Comparison of ENCODE assay signal across 27 cellular contexts in genomic region chr18:12290086-12290485, GRCh38. TPM values are rescaled to one million over a fixed set of nuclear protein-coding genes. Genes with fewer than 3 reads are reported as not detected.
DNase-seq lines count a peak whose midpoint lies in the region; ATAC-seq and TF ChIP-seq lines count a peak whose summit lies in the region.
"Had no signal": no experiment of that assay in that cellular context is flagged by ENCODE, and none has a peak within 500 bp of the region (broad histone marks: within the 10 kb centered on the region; RNA-seq: fewer than 3 reads in every experiment).

No MANE protein-coding gene starts in this region.

- H3K79me1 ChIP-seq in IMR-90 (ENCODE audit: low read depth in 1 of 2, low read length in 2 of 2) (no peaks in the 10 kb centered on the region), neuronal stem cell (ENCODE audit: low read depth, low read length) (peaks cover 2% of the 10 kb centered on the region)

- no peak for TF ChIP-seq RAD21 in IMR-90 (IDR thresholded peaks at IDR 0.05; ENCODE audit: low read length)

- H3K18ac ChIP-seq in IMR-90 (ENCODE audit: low read depth, low read length) (no peak overlapping the region), neuronal stem cell (ENCODE audit: low read length) (peak overlapping the region; percentile 66)

- H3K4me1 ChIP-seq in IMR-90 (ENCODE audit: control insufficient read depth, insufficient read depth, low read length) (peaks cover 11% of the 10 kb centered on the region), neuronal stem cell (ENCODE audit: control insufficient read depth in 2 of 2, insufficient read depth in 1 of 2, low read depth in 1 of 2, low read length in 2 of 2) (peaks cover 12 to 15% of the 10 kb centered on the region in 2 donors), upper lobe of right lung (peaks cover 12% of the 10 kb centered on the region), BE2C (no peaks in the 10 kb centered on the region)

- H3K27me3 ChIP-seq in IMR-90 (ENCODE audit: control insufficient read depth, insufficient read depth, low read length) = no peaks in the 10 kb centered on the region
- H3K27me3 ChIP-seq in neuronal stem cell (ENCODE audit: control insufficient read depth in 3 of 3, insufficient read depth in 3 of 3, low read depth in 1 of 3, low read length in 3 of 3) = peaks cover 7 to 63% (median 24%) of the 10 kb centered on the region in 3 experiments
- H3K27me3 ChIP-seq in upper lobe of right lung = peaks cover 34% of the 10 kb centered on the region
- no peaks in the 10 kb centered on the region for H3K27me3 ChIP-seq in BE2C

- no peak overlapping the region for H2BK20ac ChIP-seq in IMR-90 (ENCODE audit: low read depth, low read length)

- H3K56ac ChIP-seq in IMR-90 (ENCODE audit: extremely low read depth, insufficient read depth, low read length) = no peak overlapping the region

- H3K27ac ChIP-seq in IMR-90 (ENCODE audit: insufficient read depth, low read length) (no peak overlapping the region), coronary artery (no peak overlapping the region), neuronal stem cell (replicated peaks; ENCODE audit: low read length) (no peak overlapping the region), upper lobe of right lung (no peak overlapping the region)
- H3K27ac ChIP-seq: KMS-11 had no signal

- no peak overlapping the region for H2AK9ac ChIP-seq in IMR-90 (replicated peaks; ENCODE audit: low read depth, low read length, poor library complexity)

- H4K20me1 ChIP-seq in IMR-90 (ENCODE audit: insufficient read depth, low read length) = no peaks in the 10 kb centered on the region

- TF ChIP-seq CTCF in IMR-90 (conservative IDR thresholded peaks at IDR 0.05; ENCODE audit: low read depth, low read length) (no peak), coronary artery (IDR thresholded peaks at IDR 0.05) (no peak), upper lobe of right lung (IDR thresholded peaks at IDR 0.05) (no peak), BE2C (IDR thresholded peaks at IDR 0.05; ENCODE audit: low read depth, low read length) (no peak)

- H2BK5ac ChIP-seq in IMR-90 (ENCODE audit: low read depth, low read length, poor library complexity, severe bottlenecking) (no peak overlapping the region), neuronal stem cell (ENCODE audit: low read length) (no peak overlapping the region)

- no peak overlapping the region for H3K9ac ChIP-seq in IMR-90 (ENCODE audit: low read depth, low read length)
- H3K9ac ChIP-seq in neuronal stem cell (ENCODE audit: low read depth, low read length, poor library complexity) = no peak overlapping the region
- H3K9ac ChIP-seq: KMS-11 had no signal

- ATAC-seq in IMR-90 (ENCODE audit: low read depth) = no peak
- no peak for ATAC-seq in upper lobe of right lung
- no peak for ATAC-seq in activated CD4-positive, CD25-positive, alpha-beta regulatory T cell treated with anti-CD3 and anti-CD28 coated beads, Interleukin-2, amount 50 U/mL, for 24 hours

- WGBS in IMR-90 (ENCODE audit: extremely low coverage in 2 of 2, insufficient read length in 1 of 2), 2 experiments = no CpG with 5 or more reads among the region's 2 CpGs
- WGBS in neuronal stem cell (ENCODE audit: extremely low coverage in 2 of 2, insufficient read length in 2 of 2, insufficient replicate concordance in 1 of 2), 2 donors = no CpG with 5 or more reads among the region's 2 CpGs

- in situ Hi-C loops in IMR-90 (cut with MboI; ENCODE audit: low sequenced_read_pairs) = no loop called here

- H3K4me3 ChIP-seq in IMR-90 (ENCODE audit: insufficient read depth, low read depth, low read length) (no peak overlapping the region), coronary artery (no peak overlapping the region), neuronal stem cell (ENCODE audit: low read length in 2 of 2) (no peak overlapping the region), upper lobe of right lung (no peak overlapping the region), BE2C (ENCODE audit: low read depth, low read length) (no peak overlapping the region)

- H3K36me3 ChIP-seq in IMR-90 (ENCODE audit: control insufficient read depth, insufficient read depth, low read length) (no peaks in the 10 kb centered on the region), neuronal stem cell (replicated peaks in 1 of 2; ENCODE audit: control insufficient read depth in 2 of 2, insufficient read depth in 2 of 2, low read length in 2 of 2) (no peaks in the 10 kb centered on the region), upper lobe of right lung (no peaks in the 10 kb centered on the region), BE2C (no peaks in the 10 kb centered on the region)

- H3K9me3 ChIP-seq in IMR-90 (ENCODE audit: control insufficient read depth, insufficient read depth, low read length) (no peaks in the 10 kb centered on the region), neuronal stem cell (replicated peaks in 1 of 2; ENCODE audit: control insufficient read depth in 2 of 2, insufficient read depth in 1 of 2, low read depth in 1 of 2, low read length in 2 of 2) (no peaks in the 10 kb centered on the region), upper lobe of right lung (no peaks in the 10 kb centered on the region), BE2C (no peaks in the 10 kb centered on the region)

- POLR2A ChIA-PET in IMR-90 (lab: Charles Lee; ENCODE audit: unreplicated experiment) = no interaction called here

- no peak for TF ChIP-seq POLR2A in IMR-90 (IDR thresholded peaks at IDR 0.05; ENCODE audit: low read depth, low read length)

- no TSS peak for BruUV-seq in IMR-90 (replicated peaks; lab: Mats Ljungman, UMichigan)

- H2BK15ac ChIP-seq in IMR-90 (ENCODE audit: low read depth, low read length) (no peak overlapping the region), neuronal stem cell (ENCODE audit: low read length) (peak overlapping the region; percentile 49)

- H4K5ac ChIP-seq in IMR-90 (ENCODE audit: low read depth, low read length) = no peak overlapping the region

- no peak overlapping the region for H3K14ac ChIP-seq in IMR-90 (replicated peaks; ENCODE audit: low read depth, low read length)
- H3K14ac ChIP-seq in neuronal stem cell (ENCODE audit: low read length) = peak overlapping the region; percentile 31

- DNase-seq in IMR-90 = no peak
- peak; percentile 64 for DNase-seq in coronary artery (ENCODE audit: low spot score)
- DNase-seq in neuronal stem cell (ENCODE audit: low spot score) = no peak
- DNase-seq in upper lobe of right lung = peak; percentile 41
- no peak for DNase-seq in kidney tubule cell (ENCODE audit: low spot score)
- DNase-seq in inferior parietal cortex (ENCODE audit: extremely low spot score) = no peak
- no peak for DNase-seq in BE2C
- DNase-seq: Calu3, DND-41, GOT3, HCEC 1CT, MM.1S, NCI-H1048, NCI-H1417, NCI-H1694, NCI-H2029 treated with DMSO at 0.1 percent for 48 hours, NCI-H446 treated with DMSO at 0.1 percent for 48 hours, NCI-H526, NCI-H82, RPMI8226, SHP77 had no signal

- intact Hi-C loops in IMR-90 (cut with micrococcal nuclease) = no loop called here
- intact Hi-C loops in upper lobe of right lung (cut with DNase I) = no loop called here

- H3K23ac ChIP-seq in IMR-90 (ENCODE audit: low read depth, low read length) = no peak overlapping the region; the same call in 1 of the 2 replicates
- peak overlapping the region; percentile 93 for H3K23ac ChIP-seq in neuronal stem cell (ENCODE audit: low read depth, low read length, poor library complexity)

- dilution Hi-C loops in IMR-90 (cut with HindIII; ENCODE audit: low sequenced_read_pairs, unreplicated experiment) = no loop called here

- H3K4ac ChIP-seq in IMR-90 (ENCODE audit: low read depth, low read length) (no peak overlapping the region), neuronal stem cell (ENCODE audit: low read length) (no peak overlapping the region)

- H4K91ac ChIP-seq in IMR-90 (ENCODE audit: insufficient read depth, low read depth, low read length) (no peak overlapping the region), neuronal stem cell (ENCODE audit: low read depth, low read length, poor library complexity) (no peak overlapping the region)

- H2BK120ac ChIP-seq in IMR-90 (ENCODE audit: low read depth, low read length) (no peak overlapping the region), neuronal stem cell (ENCODE audit: low read depth, low read length) (no peak overlapping the region)

- CTCF ChIA-PET in IMR-90 (lab: Yijun Ruan, JAX) = no interaction called here

- H2AFZ ChIP-seq in IMR-90 (replicated peaks; ENCODE audit: low read length, poor library complexity) = peak overlapping the region; percentile 74
- no peak overlapping the region for H2AFZ ChIP-seq in neuronal stem cell (ENCODE audit: low read length)

- no peak overlapping the region for H3K4me2 ChIP-seq in IMR-90 (ENCODE audit: low read depth, low read length)
- no peak overlapping the region for H3K4me2 ChIP-seq in neuronal stem cell (ENCODE audit: insufficient read depth, low read length, poor library complexity, severe bottlenecking)
- H3K4me2 ChIP-seq: KMS-11 had no signal

- H2BK12ac ChIP-seq in neuronal stem cell (ENCODE audit: low read length) = peak overlapping the region; percentile 58

- H4K8ac ChIP-seq in IMR-90 (ENCODE audit: low read depth in 2 of 2, low read length in 2 of 2) = no peak overlapping the region
- H4K8ac ChIP-seq in neuronal stem cell (ENCODE audit: low read depth, low read length) = peak overlapping the region; percentile 1

- 0 out of 2 replicates have a peak, but pooled peaks cover 4% of the 10 kb centered on the region for H3K9me1 ChIP-seq in IMR-90 (ENCODE audit: insufficient read depth, low read length)

- H2AK5ac ChIP-seq in IMR-90 (ENCODE audit: low read depth, low read length) (0 out of 2 replicates have a peak overlapping the region, but pooled peaks have one; percentile 33), neuronal stem cell (ENCODE audit: low read depth, low read length) (no peak overlapping the region)

TF ChIP-seq in IMR-90, 13 proteins besides CTCF, POLR2A, EP300 and RAD21:
- TF ChIP-seq NFE2L2 (IDR thresholded peaks at IDR 0.05; ENCODE audit: low read depth, low read length) (no peak), BHLHE40 (IDR thresholded peaks at IDR 0.05; ENCODE audit: low read depth, low read length) (no peak)

RNA-seq across cellular contexts. Expression of gene TUBB6, which starts 18.0 kb away (rescaled TPM):
- total RNA-seq in IMR-90 (2012; rRNA removed) (927 and 997 TPM in 2 replicates), upper lobe of right lung (110 TPM)
- polyA plus RNA-seq in IMR-90 (2012; rRNA removed) = 1,040 and 1,386 TPM in 2 replicates
- 740 and 1,531 TPM in 2 replicates for polyA plus RNA-seq in IMR-90 (2012; cell fraction: cytosol; rRNA removed)
- polyA plus RNA-seq in IMR-90 (2012; cell fraction: nucleus; rRNA removed; ENCODE audit: low replicate concordance) = 748 and 1,694 TPM in 2 replicates
- 91.0 TPM for polyA plus RNA-seq in neuronal stem cell (2013, experiment 1 of 2)
- polyA plus RNA-seq in neuronal stem cell (2013, experiment 2 of 2) = 86.1 TPM
- 84.6 TPM for polyA plus RNA-seq in BE2C (2012; ENCODE audit: insufficient read depth, insufficient read length, low read depth)

RNA-seq across cellular contexts. Expression of gene CIDEA, which starts 35.9 kb away (rescaled TPM):
- total RNA-seq in IMR-90 (2012; rRNA removed) (not detected in 2 replicates), upper lobe of right lung (not detected)
- not detected in 2 replicates for polyA plus RNA-seq in IMR-90 (2012; rRNA removed)
- 0.12 TPM in 1 of 2 replicates, not detected in the other for polyA plus RNA-seq in IMR-90 (2012; cell fraction: cytosol; rRNA removed)
- polyA plus RNA-seq in IMR-90 (2012; cell fraction: nucleus; rRNA removed; ENCODE audit: low replicate concordance) = not detected in 2 replicates
- polyA plus RNA-seq in neuronal stem cell (2013, experiment 1 of 2) = not detected
- not detected for polyA plus RNA-seq in neuronal stem cell (2013, experiment 2 of 2)
- not detected for polyA plus RNA-seq in BE2C (2012; ENCODE audit: insufficient read depth, insufficient read length, low read depth)
- total RNA-seq: A673, Calu3, SK-MEL-5 had no signal
- polyA plus RNA-seq: BJ, IgD-negative memory B cell had no signal

Comparison
In these comparisons a context has a peak if more than half of its experiments do, and no peak if none do; other contexts are left out.
1. DNase-seq: peak in coronary artery (single experiment) and upper lobe of right lung (single experiment); none in IMR-90 (single experiment), neuronal stem cell (single experiment), kidney tubule cell (single experiment), inferior parietal cortex (single experiment) and BE2C (single experiment).